Comparison of ENCODE assay signal across 8 cellular contexts in genomic region chr15:56366211-56366610, GRCh38. TPM values are rescaled to one million over a fixed set of nuclear protein-coding genes. Genes with fewer than 3 reads are reported as not detected.
DNase-seq lines count a peak whose midpoint lies in the region; ATAC-seq and TF ChIP-seq lines count a peak whose summit lies in the region.

No MANE protein-coding gene starts in this region.

- H3K27ac ChIP-seq in WERI-Rb-1 (no peak overlapping the region), thymus (ENCODE audit: low read depth) (no peak overlapping the region)

- no peak for DNase-seq in activated CD8-positive, alpha-beta memory T cell treated with anti-CD3 and anti-CD28 coated beads, Interleukin-2, amount 10 ng/mL, durations not matched to agents 7 days and 5 days
- no peak for DNase-seq in activated CD8-positive, alpha-beta memory T cell treated with anti-CD3 and anti-CD28 coated beads for 24 hours
- no peak for DNase-seq in WERI-Rb-1
- DNase-seq in iPS-NIHi11 (ENCODE audit: low spot score), result peak; percentile 10
- DNase-seq in activated CD8-positive, alpha-beta memory T cell treated with anti-CD3 and anti-CD28 coated beads, Interleukin-2, amount 50 U/mL, for 48 hours, result no peak
- DNase-seq in C1 segment of cervical spinal cord (lab: John Stamatoyannopoulos, UW), result no peak
- no peak for DNase-seq in NCI-H128 (lab: John Stamatoyannopoulos, UW; ENCODE audit: unreplicated experiment)

- CTCF ChIA-PET in activated CD8-positive, alpha-beta memory T cell treated with anti-CD3 and anti-CD28 coated beads, Interleukin-2, amount 10 ng/mL, durations not matched to agents 7 days and 5 days (lab: Charles Lee), result no interaction called here

- ATAC-seq in activated CD8-positive, alpha-beta memory T cell treated with anti-CD3 and anti-CD28 coated beads, Interleukin-2, amount 10 ng/mL, durations not matched to agents 7 days and 5 days, result no peak

- H3K36me3 ChIP-seq in WERI-Rb-1 (no peaks in the 10 kb centered on the region), thymus (ENCODE audit: control insufficient read depth, insufficient read depth) (no peaks in the 10 kb centered on the region)

- H3K36me3 Mint-ChIP-seq in activated CD8-positive, alpha-beta memory T cell treated with anti-CD3 and anti-CD28 coated beads, Interleukin-2, amount 10 ng/mL, durations not matched to agents 7 days and 5 days, result no peaks in the 10 kb centered on the region

- H3K4me3 ChIP-seq in WERI-Rb-1 (ENCODE audit: low read depth, low read length) (peak overlapping the region; percentile 68), thymus (ENCODE audit: low read length) (peak overlapping the region; percentile 76)

- peak overlapping the region; percentile 86 for H3K4me3 Mint-ChIP-seq in activated CD8-positive, alpha-beta memory T cell treated with anti-CD3 and anti-CD28 coated beads, Interleukin-2, amount 10 ng/mL, durations not matched to agents 7 days and 5 days

- H3K9me3 ChIP-seq in WERI-Rb-1 (ENCODE audit: severe bottlenecking) (no peaks in the 10 kb centered on the region), thymus (ENCODE audit: control insufficient read depth) (no peaks in the 10 kb centered on the region)

- H3K27me3 ChIP-seq in WERI-Rb-1 (ENCODE audit: insufficient read depth, low read depth, severe bottlenecking) (no peaks in the 10 kb centered on the region), thymus (ENCODE audit: control insufficient read depth, insufficient read depth) (no peaks in the 10 kb centered on the region)

- no peaks in the 10 kb centered on the region for H3K9me3 Mint-ChIP-seq in activated CD8-positive, alpha-beta memory T cell treated with anti-CD3 and anti-CD28 coated beads, Interleukin-2, amount 10 ng/mL, durations not matched to agents 7 days and 5 days (ENCODE audit: low read depth)

- peaks cover 14% of the 10 kb centered on the region for H3K4me1 Mint-ChIP-seq in activated CD8-positive, alpha-beta memory T cell treated with anti-CD3 and anti-CD28 coated beads, Interleukin-2, amount 10 ng/mL, durations not matched to agents 7 days and 5 days

- peaks cover 4% of the 10 kb centered on the region for H3K4me1 ChIP-seq in thymus (ENCODE audit: control insufficient read depth, insufficient read depth, low read length)

- H3K27me3 Mint-ChIP-seq in activated CD8-positive, alpha-beta memory T cell treated with anti-CD3 and anti-CD28 coated beads, Interleukin-2, amount 10 ng/mL, durations not matched to agents 7 days and 5 days, result peaks cover 50% of the 10 kb centered on the region

- WGBS in thymus, result 47% methylated on average over 2 of the region's 2 CpGs

- H3K27ac Mint-ChIP-seq in activated CD8-positive, alpha-beta memory T cell treated with anti-CD3 and anti-CD28 coated beads, Interleukin-2, amount 10 ng/mL, durations not matched to agents 7 days and 5 days, result no peak overlapping the region

- TF ChIP-seq CTCF in WERI-Rb-1 (IDR thresholded peaks at IDR 0.05; ENCODE audit: low read depth, low read length), result no peak

RNA-seq across cellular contexts. Expression of gene TEX9, which starts 1.0 kb away (rescaled TPM):
- total RNA-seq in activated CD8-positive, alpha-beta memory T cell treated with anti-CD3 and anti-CD28 coated beads, Interleukin-2, amount 10 ng/mL, durations not matched to agents 7 days and 5 days, result 1 to 10 TPM in 1 of 2 experiments, under 1 TPM in 1; 0.76 to 1.8 TPM
- polyA plus RNA-seq in thymus, result 3.5 TPM
